14 cellular contexts compared by ENCODE assay signal in genomic region chr3:157581331-157581730, GRCh38.
DNase-seq lines count a peak whose midpoint lies in the region; ATAC-seq and TF ChIP-seq lines count a peak whose summit lies in the region.
"Had no signal": no experiment of that assay in that cellular context is flagged by ENCODE, and none has a peak within 500 bp of the region (broad histone marks: within the 10 kb centered on the region; RNA-seq: fewer than 3 reads in every experiment).

No MANE protein-coding gene starts in this region.

- H3K4me1 ChIP-seq in IMR-90 (ENCODE audit: control insufficient read depth, insufficient read depth, low read length) (no peaks in the 10 kb centered on the region), OCI-LY7 (ENCODE audit: insufficient read depth, low read length, poor library complexity, severe bottlenecking) (no peaks in the 10 kb centered on the region)
- H3K4me1 ChIP-seq: Peyer's patch had no signal

- H3K36me3 Mint-ChIP-seq in chondrocyte (ENCODE audit: low read depth), result no peaks in the 10 kb centered on the region
- H3K36me3 Mint-ChIP-seq: CD4-positive, CD25-positive, alpha-beta regulatory T cell had no signal

- H3K23ac ChIP-seq in IMR-90 (ENCODE audit: low read depth, low read length), result no peak overlapping the region

- peak overlapping the region; percentile 62 for H3K27ac Mint-ChIP-seq in chondrocyte (ENCODE audit: unreplicated experiment)
- H3K27ac Mint-ChIP-seq: CD4-positive, CD25-positive, alpha-beta regulatory T cell had no signal

- H4K5ac ChIP-seq in IMR-90 (ENCODE audit: low read depth, low read length), result no peak overlapping the region

- dilution Hi-C loops in IMR-90 (cut with HindIII; ENCODE audit: low sequenced_read_pairs, unreplicated experiment), result no loop called here

- DNase-seq in IMR-90 (peak; percentile 60), chondrocyte (ENCODE audit: low spot score) (no peak), fibroblast of villous mesenchyme (ENCODE audit: low read depth) (peak; percentile 11), smooth muscle cell of the brain vasculature (ENCODE audit: low read depth, low spot score) (peak; percentile 7), OCI-LY7 (ENCODE audit: low spot score) (no peak), dermis blood vessel endothelial cell (no peak)
- DNase-seq: CD4-positive, CD25-positive, alpha-beta regulatory T cell; GOT3; NCI-H748 treated with DMSO at 0.1 percent for 48 hours; NK-92 treated with Interleukin-12 subunit alpha and Interleukin-12 subunit beta, amount 100 ng/mL, for 24 hours; Peyer's patch had no signal

- H3K14ac ChIP-seq in IMR-90 (replicated peaks; ENCODE audit: low read depth, low read length), result no peak overlapping the region

- H3K4ac ChIP-seq in IMR-90 (ENCODE audit: low read depth, low read length), result no peak overlapping the region

- H3K9me3 Mint-ChIP-seq in chondrocyte (ENCODE audit: low read depth), result no peaks in the 10 kb centered on the region

- H3K36me3 ChIP-seq in IMR-90 (ENCODE audit: control insufficient read depth, insufficient read depth, low read length) (no peaks in the 10 kb centered on the region), OCI-LY7 (ENCODE audit: insufficient read depth, low read length) (no peaks in the 10 kb centered on the region)
- H3K36me3 ChIP-seq: Peyer's patch had no signal

- no peak overlapping the region for H2BK20ac ChIP-seq in IMR-90 (ENCODE audit: low read depth, low read length)

- ATAC-seq in IMR-90 (ENCODE audit: low read depth) (peak; percentile 21; the same call in 1 of the 2 replicates), GM21576 (IDR thresholded peaks at IDR 0.05; ENCODE audit: unreplicated experiment) (no peak)
- ATAC-seq: GM12878, HCT116 had no signal

- no TSS peak for BruUV-seq in IMR-90 (replicated peaks; lab: Mats Ljungman, UMichigan)
- no TSS peak for BruUV-seq in OCI-LY7 (replicated peaks; lab: Mats Ljungman, UMichigan)

- H3K79me2 ChIP-seq in OCI-LY7 (ENCODE audit: insufficient read depth, low read depth, low read length), result no peaks in the 10 kb centered on the region

- in situ Hi-C loops in IMR-90 (cut with MboI; ENCODE audit: low sequenced_read_pairs), result no loop called here

- H3K27me3 ChIP-seq in IMR-90 (ENCODE audit: control insufficient read depth, insufficient read depth, low read length), result no peaks in the 10 kb centered on the region
- H3K27me3 ChIP-seq: Peyer's patch had no signal

- no peak overlapping the region for H2AK9ac ChIP-seq in IMR-90 (replicated peaks; ENCODE audit: low read depth, low read length, poor library complexity)

- H4K20me1 ChIP-seq in IMR-90 (ENCODE audit: insufficient read depth, low read length), result no peaks in the 10 kb centered on the region
- no peaks in the 10 kb centered on the region for H4K20me1 ChIP-seq in OCI-LY7 (ENCODE audit: insufficient read depth, low read length)

- H2AFZ ChIP-seq in IMR-90 (replicated peaks; ENCODE audit: low read length, poor library complexity) (no peak overlapping the region), OCI-LY7 (ENCODE audit: low read length) (no peak overlapping the region)

- H3K9me3 ChIP-seq in IMR-90 (ENCODE audit: control insufficient read depth, insufficient read depth, low read length) (no peaks in the 10 kb centered on the region), OCI-LY7 (ENCODE audit: low read length) (no peaks in the 10 kb centered on the region)
- H3K9me3 ChIP-seq: Peyer's patch had no signal

- H3K4me3 ChIP-seq in IMR-90 (ENCODE audit: insufficient read depth, low read depth, low read length) (no peak overlapping the region), fibroblast of villous mesenchyme (ENCODE audit: low read depth, low read length) (no peak overlapping the region), OCI-LY7 (ENCODE audit: low read depth, low read length, poor library complexity, severe bottlenecking) (no peak overlapping the region)
- H3K4me3 ChIP-seq: GM12878, Peyer's patch had no signal

- H3K4me3 Mint-ChIP-seq in chondrocyte (ENCODE audit: unreplicated experiment), result no peak overlapping the region
- H3K4me3 Mint-ChIP-seq: CD4-positive, CD25-positive, alpha-beta regulatory T cell had no signal

- H3K9ac ChIP-seq in IMR-90 (ENCODE audit: low read depth, low read length), result no peak overlapping the region

- no peak overlapping the region for H3K56ac ChIP-seq in IMR-90 (ENCODE audit: extremely low read depth, insufficient read depth, low read length)

- no peaks in the 10 kb centered on the region for H3K27me3 Mint-ChIP-seq in chondrocyte (ENCODE audit: low read depth)
- H3K27me3 Mint-ChIP-seq: CD4-positive, CD25-positive, alpha-beta regulatory T cell had no signal

- H3K4me2 ChIP-seq in IMR-90 (ENCODE audit: low read depth, low read length), result peak overlapping the region; percentile 28; the same call in 1 of the 2 replicates
- H3K4me2 ChIP-seq in OCI-LY7 (ENCODE audit: low read length), result no peak overlapping the region

- CTCF ChIA-PET in IMR-90 (lab: Yijun Ruan, JAX), result no interaction called here
- CTCF ChIA-PET in OCI-LY7 (lab: Charles Lee; ENCODE audit: unreplicated experiment), result no interaction called here

- H3K4me1 Mint-ChIP-seq in chondrocyte (ENCODE audit: low read depth), result peaks cover 14% of the 10 kb centered on the region
- H3K4me1 Mint-ChIP-seq: CD4-positive, CD25-positive, alpha-beta regulatory T cell had no signal

- H4K91ac ChIP-seq in IMR-90 (ENCODE audit: insufficient read depth, low read depth, low read length), result no peak overlapping the region

- TF ChIP-seq RAD21 in IMR-90 (IDR thresholded peaks at IDR 0.05; ENCODE audit: low read length), result no peak

- TF ChIP-seq CTCF in IMR-90 (conservative IDR thresholded peaks at IDR 0.05; ENCODE audit: low read depth, low read length) (no peak), chondrocyte (IDR thresholded peaks at IDR 0.05) (no peak), fibroblast of villous mesenchyme (IDR thresholded peaks at IDR 0.05; ENCODE audit: insufficient read depth, low read depth, low read length) (no peak), OCI-LY7 (conservative IDR thresholded peaks at IDR 0.05; ENCODE audit: low read length) (no peak)

- H2BK120ac ChIP-seq in IMR-90 (ENCODE audit: low read depth, low read length), result no peak overlapping the region

- WGBS in IMR-90 (ENCODE audit: extremely low coverage in 2 of 2, insufficient read length in 1 of 2), 2 experiments, result no CpG with 5 or more reads among the region's 5 CpGs

- no peak for TF ChIP-seq POLR2A in IMR-90 (IDR thresholded peaks at IDR 0.05; ENCODE audit: low read depth, low read length)

- POLR2A ChIA-PET in IMR-90 (lab: Charles Lee; ENCODE audit: unreplicated experiment), result no interaction called here
- POLR2A ChIA-PET in OCI-LY7 (lab: Charles Lee), result no interaction called here

- no peak overlapping the region for H3K27ac ChIP-seq in IMR-90 (ENCODE audit: insufficient read depth, low read length)
- H3K27ac ChIP-seq in OCI-LY7 (ENCODE audit: low read depth, low read length, poor library complexity, severe bottlenecking), result no peak overlapping the region
- H3K27ac ChIP-seq: Peyer's patch had no signal

- intact Hi-C loops in IMR-90 (cut with micrococcal nuclease), result no loop called here
- intact Hi-C loops in OCI-LY7 (cut with micrococcal nuclease; ENCODE audit: unreplicated experiment), result no loop called here

- H3K9me2 ChIP-seq in OCI-LY7 (ENCODE audit: insufficient read depth, low read length), result no peaks in the 10 kb centered on the region

- H3K79me1 ChIP-seq in IMR-90 (ENCODE audit: low read depth in 1 of 2, low read length in 2 of 2), result no peaks in the 10 kb centered on the region

- no peak overlapping the region for H2BK5ac ChIP-seq in IMR-90 (ENCODE audit: low read depth, low read length, poor library complexity, severe bottlenecking)

- H3K18ac ChIP-seq in IMR-90 (ENCODE audit: low read depth, low read length), result no peak overlapping the region

- H2AK5ac ChIP-seq in IMR-90 (ENCODE audit: low read depth, low read length), result no peak overlapping the region

- H4K8ac ChIP-seq in IMR-90 (ENCODE audit: low read depth in 2 of 2, low read length in 2 of 2), result no peak overlapping the region

- H2BK15ac ChIP-seq in IMR-90 (ENCODE audit: low read depth, low read length), result no peak overlapping the region

- H3K9me1 ChIP-seq in IMR-90 (ENCODE audit: insufficient read depth, low read length), result no peaks in the 10 kb centered on the region

TF ChIP-seq in IMR-90, 13 proteins besides CTCF, POLR2A, EP300 and RAD21:
- TF ChIP-seq CEBPB (IDR thresholded peaks at IDR 0.05; ENCODE audit: low read depth, low read length), result no peak
- TF ChIP-seq RFX5 (IDR thresholded peaks at IDR 0.05; ENCODE audit: low read depth, low read length), result no peak
- no peak for TF ChIP-seq MAFK (IDR thresholded peaks at IDR 0.05; ENCODE audit: low read depth, low read length)
- no peak for TF ChIP-seq SMC3 (IDR thresholded peaks at IDR 0.05; ENCODE audit: low read depth, low read length)
- TF ChIP-seq RCOR1 (IDR thresholded peaks at IDR 0.05; ENCODE audit: insufficient replicate concordance, low read length), result no peak
- TF ChIP-seq FOS (IDR thresholded peaks at IDR 0.05; ENCODE audit: low read depth, low read length), result no peak
- no peak for TF ChIP-seq BHLHE40 (IDR thresholded peaks at IDR 0.05; ENCODE audit: low read depth, low read length)
- TF ChIP-seq MXI1 (IDR thresholded peaks at IDR 0.05; ENCODE audit: borderline replicate concordance, low read depth, low read length), result no peak
TF ChIP-seq in IMR-90: peak in this region for 0.

Comparison
In these comparisons a context has a peak if more than half of its experiments do, and no peak if none do; other contexts are left out.
1. DNase-seq: peak in IMR-90 (single experiment), fibroblast of villous mesenchyme (single experiment) and smooth muscle cell of the brain vasculature (single experiment); none in chondrocyte (single experiment), OCI-LY7 (single experiment) and dermis blood vessel endothelial cell (single experiment).